8 cellular contexts compared by ENCODE assay signal in the genomic region with DNA sequence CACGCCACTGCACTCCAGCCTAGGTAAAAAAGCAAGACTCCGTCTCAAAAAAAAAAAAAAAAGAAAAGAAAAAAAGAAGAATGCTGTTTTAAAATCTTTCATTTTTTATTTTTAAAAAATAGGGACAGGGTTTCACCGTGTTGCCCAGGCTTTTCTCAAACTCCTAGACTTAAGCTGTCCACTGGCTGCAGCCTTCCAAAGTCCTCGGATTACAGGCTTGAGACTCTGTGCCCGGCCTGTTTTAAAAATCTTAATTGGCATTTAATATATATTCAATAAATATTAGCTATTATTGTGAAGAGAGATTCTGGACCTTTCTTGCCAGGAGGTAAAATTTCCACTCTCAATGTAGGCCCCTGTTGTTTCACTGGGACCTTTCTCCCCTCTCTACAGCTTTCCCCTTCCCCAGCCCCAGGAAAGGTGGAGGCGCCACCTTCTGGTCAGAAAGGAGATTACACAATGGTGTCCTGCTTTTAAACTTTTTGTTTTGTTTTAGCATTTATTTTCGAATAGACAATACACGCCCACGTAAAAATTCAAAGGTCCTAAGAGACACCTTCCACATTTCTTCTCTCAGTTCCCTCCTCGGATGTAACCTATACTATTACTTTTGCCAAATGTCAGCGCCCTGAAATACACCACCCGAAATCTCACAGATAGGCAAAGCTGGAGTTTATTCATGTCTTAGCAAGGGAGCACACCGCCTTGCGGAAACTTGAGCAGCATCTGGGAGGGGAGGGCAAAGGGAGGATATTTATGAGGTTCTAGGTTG. TPM values are rescaled to one million over a fixed set of nuclear protein-coding genes. Genes with fewer than 3 reads are reported as not detected.
A peak's percentile ranks its signal among the peaks of the same experiment; 100 is the strongest.
DNase-seq lines count a peak whose midpoint lies in the region; ATAC-seq and TF ChIP-seq lines count a peak whose summit lies in the region.

No MANE protein-coding gene starts in this region.

- peak overlapping the region; percentile 77 to 94 (median 88) for H3K4me3 Mint-ChIP-seq in naive B cell

- no peaks in the 10 kb centered on the region for H3K9me3 Mint-ChIP-seq in naive B cell

- intact Hi-C loops in stomach (cut with DNase I; ENCODE audit: low total_unique reads), result loop anchor here (10.0 kb wide), 1 partner anchor 216 kb away; no protein-coding TSS in a partner anchor

- H3K27me3 ChIP-seq in BJ (ENCODE audit: control insufficient read depth, insufficient read depth, low read length), result no peaks in the 10 kb centered on the region
- H3K27me3 ChIP-seq in stomach, result no peaks in the 10 kb centered on the region

- 28 to 31% (median 29%) methylated on average over 14 of the region's 14 CpGs for WGBS in stomach, 5 donors

- ATAC-seq in GM19351 (IDR thresholded peaks at IDR 0.05; ENCODE audit: unreplicated experiment) (peak; percentile 43), esophagus mucosa (peak; percentile 62), naive B cell (ENCODE audit: low read depth in 2 of 2) (peak; percentile 75 to 80)

- no peaks in the 10 kb centered on the region for H3K9me3 ChIP-seq in stomach

- DNase-seq in BJ (ENCODE audit: low read depth), result no peak
- DNase-seq in NCI-H460 (ENCODE audit: extremely low read depth, low read depth), result peak; percentile 21
- peak; percentile 71 for DNase-seq in activated CD8-positive, alpha-beta memory T cell treated with anti-CD3 and anti-CD28 coated beads, Interleukin-2, amount 50 U/mL, for 48 hours
- peak; percentile 64 for DNase-seq in naive B cell
- DNase-seq in stomach, result peak; percentile 51
- DNase-seq in NCI-H226, result no peak

- H3K36me3 Mint-ChIP-seq in naive B cell, result no peaks in the 10 kb centered on the region

- H3K36me3 ChIP-seq in BJ (ENCODE audit: control insufficient read depth, insufficient read depth, low read length) (no peaks in the 10 kb centered on the region), stomach (no peaks in the 10 kb centered on the region)

- H3K27me3 Mint-ChIP-seq in naive B cell, result no peaks in the 10 kb centered on the region

- no peak for TF ChIP-seq POLR2A in stomach (IDR thresholded peaks at IDR 0.05)

- CTCF ChIA-PET in BJ (lab: Yijun Ruan, JAX), result interaction anchor here (0.5 to 3.6 kb wide), 48 partner anchors 10 to 440 kb away, joined by 3 to 43 read pairs (median 4); a partner anchor contains a TSS

- POLR2A ChIA-PET in BJ (lab: Charles Lee), result no interaction called here

- peak overlapping the region in 1 of 5 donors; percentile 49 for H3K27ac ChIP-seq in stomach

- TF ChIP-seq CTCF in BJ (IDR thresholded peaks at IDR 0.05; ENCODE audit: insufficient read depth, low read depth, low read length) (peak; percentile 86), stomach (IDR thresholded peaks at IDR 0.05) (peak in 4 of 7 experiments; percentile 82 to 90 (median 84))

- H3K4me1 ChIP-seq in stomach, result peaks cover 0 to 4% (median 2%) of the 10 kb centered on the region in 4 donors

- peak overlapping the region in 5 of 6 donors; percentile 1 to 79 (median 48) for H3K27ac Mint-ChIP-seq in naive B cell

- peak overlapping the region; percentile 47 for H3K4me3 ChIP-seq in BJ (ENCODE audit: low read depth, low read length)
- H3K4me3 ChIP-seq in stomach, result peak overlapping the region; percentile 40 to 53 (median 46)

- H3K4me1 Mint-ChIP-seq in naive B cell, result peaks cover 5 to 7% (median 6%) of the 10 kb centered on the region in 3 donors

- no peak for TF ChIP-seq EP300 in stomach (IDR thresholded peaks at IDR 0.05)

RNA-seq across cellular contexts. Expression of a gene that starts 23.8 kb away (rescaled TPM):
- polyA plus RNA-seq in BJ (2011; rRNA removed) (20.9 and 26.7 TPM in 2 replicates), naive B cell (ENCODE audit: low read depth in 6 of 6) (10 to 100 TPM; 14.9 to 31.0 (median 18.8) TPM), stomach (10 to 100 TPM in 2 of 3 donors, 1 to 10 TPM in 1; 9.7 to 18.9 (median 14.2) TPM)
- polyA minus RNA-seq in BJ (2011; rRNA and poly(A)+ RNA removed), result 17.8 and 25.4 TPM in 2 replicates
- total RNA-seq in NCI-H460 (2014; rRNA removed; shearing (Covaris generic)), result 12.0 and 14.2 TPM in 2 replicates
- 35.5 and 47.6 TPM in 2 replicates for polyA plus RNA-seq in NCI-H460 (2014; cell fraction: nucleus; rRNA removed)
- total RNA-seq in esophagus mucosa (14.5 TPM), stomach (100 to 1,000 TPM in 1 of 5 donors, 10 to 100 TPM in 3, 1 to 10 TPM in 1; 4.3 to 176 (median 21.3) TPM)

RNA-seq across cellular contexts. Expression of a gene that starts 58.9 kb away (rescaled TPM):
- 106 and 125 TPM in 2 replicates for polyA plus RNA-seq in BJ (2011; rRNA removed)
- 82.1 and 133 TPM in 2 replicates for polyA minus RNA-seq in BJ (2011; rRNA and poly(A)+ RNA removed)
- total RNA-seq in NCI-H460 (2014; rRNA removed; shearing (Covaris generic)), result 87.7 and 89.6 TPM in 2 replicates
- polyA plus RNA-seq in NCI-H460 (2014; cell fraction: nucleus; rRNA removed), result 99.7 and 104 TPM in 2 replicates
- 82.1 TPM for total RNA-seq in esophagus mucosa
- 100 to 1,000 TPM; 170 to 267 (median 192) TPM for polyA plus RNA-seq in naive B cell (ENCODE audit: low read depth in 6 of 6)
- total RNA-seq in stomach, result 100 to 1,000 TPM in 2 of 5 donors, 10 to 100 TPM in 3; 33.3 to 155 (median 66.9) TPM
- 10 to 100 TPM; 20.9 to 50.1 (median 36.7) TPM for polyA plus RNA-seq in stomach

Comparison
In these comparisons a context has a peak if more than half of its experiments do, and no peak if none do; other contexts are left out.
1. DNase-seq: peak in NCI-H460 (single experiment), activated CD8-positive, alpha-beta memory T cell treated with anti-CD3 and anti-CD28 coated beads, Interleukin-2, amount 50 U/mL, for 48 hours (single experiment), naive B cell (single experiment) and stomach (single experiment); none in BJ (single experiment) and NCI-H226 (single experiment).
2. Peak in every context shown above with its lines, with median percentiles within 50 percentile points of each other: ATAC-seq.